Comparison of ENCODE assay signal across 17 cellular contexts in the genomic region with DNA sequence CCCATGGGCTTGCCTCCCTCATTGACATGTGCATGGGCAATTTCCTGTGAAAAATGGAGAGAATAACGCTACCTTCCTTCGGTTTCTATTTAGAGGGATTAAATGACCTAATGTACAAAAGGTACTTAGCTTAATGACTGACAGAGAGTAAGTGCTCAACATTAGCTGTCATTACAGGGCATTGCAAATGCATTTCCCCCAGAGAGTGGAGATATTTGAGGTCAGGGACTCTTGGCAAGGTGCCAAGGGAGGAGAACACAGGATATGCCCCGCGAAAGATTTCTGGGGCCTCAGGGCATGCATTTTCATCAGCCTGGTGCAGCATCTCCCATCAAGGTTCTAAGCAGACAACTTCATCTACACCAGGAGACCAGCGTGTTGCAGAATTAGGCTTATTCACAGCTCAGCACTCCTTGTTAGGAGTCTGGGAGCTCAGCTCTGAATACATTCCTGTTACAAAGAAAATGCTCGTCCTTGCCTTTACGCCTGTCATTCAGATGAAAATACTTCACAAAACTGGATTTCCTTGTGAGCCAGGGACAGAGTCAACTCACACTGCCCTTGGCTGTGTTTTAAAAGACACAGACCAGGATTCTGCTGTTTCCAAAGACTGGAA.
A peak's percentile ranks its signal among the peaks of the same experiment; 100 is the strongest.
DNase-seq lines count a peak whose midpoint lies in the region; ATAC-seq, FAIRE-seq and TF ChIP-seq lines count a peak whose summit lies in the region.
"Had no signal": no experiment of that assay in that cellular context is flagged by ENCODE, and none has a peak within 500 bp of the region (broad histone marks: within the 10 kb centered on the region; RNA-seq: fewer than 3 reads in every experiment).

No MANE protein-coding gene starts in this region.

- no peak for ATAC-seq in HG03460 (IDR thresholded peaks at IDR 0.05; ENCODE audit: unreplicated experiment)
- ATAC-seq in HG03196 (IDR thresholded peaks at IDR 0.05; ENCODE audit: unreplicated experiment) = no peak
- ATAC-seq in gastroesophageal sphincter = no peak
- ATAC-seq: activated CD8-positive, alpha-beta T cell treated with anti-CD3 and anti-CD28 coated beads, Interleukin-2, amount 10 ng/mL, durations not matched to agents 7 days and 5 days; GM12878; stimulated activated naive B cell treated with anti-CD40 and anti-IgM and Interleukin-4, amounts not matched to agents 10 μg/mL and 1 μg/mL and 100 μg/mL, for 72 hours had no signal

- H3K9me3 ChIP-seq in NT2/D1 (ENCODE audit: insufficient read depth, low read length) (no peaks in the 10 kb centered on the region), gastroesophageal sphincter (no peaks in the 10 kb centered on the region)
- H3K9me3 ChIP-seq: MG63 had no signal

- H3K27me3 Mint-ChIP-seq in glutamatergic neuron (ENCODE audit: unreplicated experiment) = peaks cover 8% of the 10 kb centered on the region

- H3K9ac ChIP-seq in NT2/D1 (ENCODE audit: insufficient read length, low read depth) = no peak overlapping the region

- no peak overlapping the region for H3K4me3 Mint-ChIP-seq in glutamatergic neuron (ENCODE audit: unreplicated experiment)
- H3K4me3 Mint-ChIP-seq: activated CD8-positive, alpha-beta T cell treated with anti-CD3 and anti-CD28 coated beads, Interleukin-2, amount 10 ng/mL, durations not matched to agents 7 days and 5 days; mesothelial cell of epicardium; stimulated activated naive B cell treated with anti-CD40 and anti-IgM and Interleukin-4, amounts not matched to agents 10 μg/mL and 1 μg/mL and 100 μg/mL, for 72 hours had no signal

- WGBS in gastroesophageal sphincter (ENCODE audit: low coverage in 1 of 2), 2 donors = 36 to 39% methylated on average over 4 to 7 of the region's 7 CpGs

- H3K4me3 ChIP-seq in NT2/D1 (ENCODE audit: insufficient read length, low read depth) = no peak overlapping the region
- no peak overlapping the region for H3K4me3 ChIP-seq in gastroesophageal sphincter
- H3K4me3 ChIP-seq: GM12878, MG63 had no signal

- TF ChIP-seq POLR2A in GM12891 (IDR thresholded peaks at IDR 0.05; ENCODE audit: low read depth, low read length) = no peak
- no peak for TF ChIP-seq POLR2A in gastroesophageal sphincter (IDR thresholded peaks at IDR 0.05)

- peak overlapping the region; percentile 73 for H3K27ac Mint-ChIP-seq in glutamatergic neuron (ENCODE audit: unreplicated experiment)
- H3K27ac Mint-ChIP-seq: activated CD8-positive, alpha-beta T cell treated with anti-CD3 and anti-CD28 coated beads, Interleukin-2, amount 10 ng/mL, durations not matched to agents 7 days and 5 days; mesothelial cell of epicardium; stimulated activated naive B cell treated with anti-CD40 and anti-IgM and Interleukin-4, amounts not matched to agents 10 μg/mL and 1 μg/mL and 100 μg/mL, for 72 hours had no signal

- TF ChIP-seq EP300 in gastroesophageal sphincter (IDR thresholded peaks at IDR 0.05) = no peak

- peaks cover 9% of the 10 kb centered on the region for H3K9me3 Mint-ChIP-seq in glutamatergic neuron (ENCODE audit: unreplicated experiment)
- H3K9me3 Mint-ChIP-seq: mesothelial cell of epicardium; stimulated activated naive B cell treated with anti-CD40 and anti-IgM and Interleukin-4, amounts not matched to agents 10 μg/mL and 1 μg/mL and 100 μg/mL, for 72 hours had no signal

- H3K4me1 ChIP-seq in NT2/D1 (ENCODE audit: insufficient read depth, insufficient read length) (peaks cover 8% of the 10 kb centered on the region), gastroesophageal sphincter (peaks cover 0 to 9% (median 0%) of the 10 kb centered on the region in 3 donors)

- no peak overlapping the region for H3K27ac ChIP-seq in gastroesophageal sphincter

- DNase-seq in DMS153 (lab: John Stamatoyannopoulos, UW) (peak; percentile 90), NCI-H128 (lab: John Stamatoyannopoulos, UW; ENCODE audit: unreplicated experiment) (peak; percentile 73), NT2/D1 (ENCODE audit: low read depth, low spot score) (peak; percentile 51), glutamatergic neuron (peak; percentile 58), GM12891 (ENCODE audit: insufficient read length, low spot score) (no peak)
- DNase-seq: activated CD8-positive, alpha-beta T cell treated with anti-CD3 and anti-CD28 coated beads, Interleukin-2, amount 10 ng/mL, durations not matched to agents 7 days and 5 days; activated gamma-delta T cell treated with Interleukin-2 at 50 U/mL for 16 hours; central memory CD4-positive, alpha-beta T cell; DMS 273 treated with DMSO at 0.1 percent for 48 hours; erythroblast; MG63; stimulated activated naive B cell treated with anti-CD40 and anti-IgM and Interleukin-4, amounts not matched to agents 10 μg/mL and 1 μg/mL and 100 μg/mL, for 72 hours had no signal

- H3K36me3 ChIP-seq in NT2/D1 (ENCODE audit: insufficient read depth, insufficient read length, low read length) = no peaks in the 10 kb centered on the region
- H3K36me3 ChIP-seq in gastroesophageal sphincter = no peaks in the 10 kb centered on the region
- H3K36me3 ChIP-seq: MG63 had no signal

- peaks cover 18% of the 10 kb centered on the region for H3K4me1 Mint-ChIP-seq in glutamatergic neuron (ENCODE audit: low read depth, unreplicated experiment)
- H3K4me1 Mint-ChIP-seq: stimulated activated naive B cell treated with anti-CD40 and anti-IgM and Interleukin-4, amounts not matched to agents 10 μg/mL and 1 μg/mL and 100 μg/mL, for 72 hours had no signal

- peaks cover 4% of the 10 kb centered on the region for H3K36me3 Mint-ChIP-seq in glutamatergic neuron (ENCODE audit: unreplicated experiment)
- H3K36me3 Mint-ChIP-seq: mesothelial cell of epicardium; stimulated activated naive B cell treated with anti-CD40 and anti-IgM and Interleukin-4, amounts not matched to agents 10 μg/mL and 1 μg/mL and 100 μg/mL, for 72 hours had no signal

- FAIRE-seq in GM12891 (lab: Jason Lieb, UNC) = no peak
- FAIRE-seq: GM12878 had no signal

- no peaks in the 10 kb centered on the region for H3K27me3 ChIP-seq in NT2/D1 (ENCODE audit: insufficient read depth, insufficient read length)
- no peaks in the 10 kb centered on the region for H3K27me3 ChIP-seq in gastroesophageal sphincter
- H3K27me3 ChIP-seq: MG63 had no signal

- TF ChIP-seq CTCF in glutamatergic neuron (IDR thresholded peaks at IDR 0.05; ENCODE audit: partially characterized antibody, unreplicated experiment) (no peak), gastroesophageal sphincter (IDR thresholded peaks at IDR 0.05) (no peak)

TF ChIP-seq in GM12891, 5 proteins besides CTCF, POLR2A, EP300 and RAD21:
- TF ChIP-seq POLR2AphosphoS5 (IDR thresholded peaks at IDR 0.05; ENCODE audit: low read depth, low read length) = no peak
- TF ChIP-seq SPI1 (IDR thresholded peaks at IDR 0.05; ENCODE audit: low read depth, low read length) = no peak
- TF ChIP-seq TAF1 (IDR thresholded peaks at IDR 0.05; ENCODE audit: low read depth, low read length) = no peak
- no peak for TF ChIP-seq PAX5 (IDR thresholded peaks at IDR 0.05; ENCODE audit: insufficient read depth, low read length, severe bottlenecking)
- no peak for TF ChIP-seq POU2F2 (IDR thresholded peaks at IDR 0.05; ENCODE audit: low read depth, low read length)
